34 cellular contexts compared by ENCODE assay signal in genomic region chr6:35936960-35937359, GRCh38.
"Had no signal": no experiment of that assay in that cellular context is flagged by ENCODE, and none has a peak within 500 bp of the region (broad histone marks: within the 10 kb centered on the region; RNA-seq: fewer than 3 reads in every experiment).

No MANE protein-coding gene starts in this region.

- H3K27me3 ChIP-seq: MG63 had no signal

- H3K36me3 ChIP-seq: MG63 had no signal

- H3K4me3 ChIP-seq: MG63 had no signal

- H3K9me3 ChIP-seq: MG63 had no signal

- DNase-seq: Karpas-422, Kasumi-1, MG63, MM.1S, MV-4-11, NCI-H1048, NCI-H1092, NCI-H1092 treated with DMSO at 0.1 percent for 48 hours, NCI-H1105, NCI-H1105 treated with DMSO at 0.1 percent for 48 hours, NCI-H1417, NCI-H1417 treated with DMSO at 0.1 percent for 48 hours, NCI-H1436, NCI-H1436 treated with DMSO at 0.1 percent for 48 hours, NCI-H146, NCI-H1694, NCI-H1694 treated with DMSO at 0.1 percent for 48 hours, NCI-H187, NCI-H187 treated with DMSO at 0.1 percent for 48 hours, NCI-H1930, NCI-H2029, NCI-H2029 treated with DMSO at 0.1 percent for 48 hours, NCI-H2081, NCI-H2081 treated with DMSO at 0.1 percent for 48 hours, NCI-H2107, NCI-H2171, NCI-H2171 treated with DMSO at 0.1 percent for 48 hours, NCI-H2227 treated with DMSO at 0.1 percent for 48 hours, NCI-H226, NCI-H345, NCI-H446, NCI-H446 treated with DMSO at 0.1 percent for 48 hours, NCI-H510A, NCI-H510A treated with DMSO at 0.1 percent for 48 hours had no signal
